Comparison of ENCODE assay signal across 8 cellular contexts in the genomic region with DNA sequence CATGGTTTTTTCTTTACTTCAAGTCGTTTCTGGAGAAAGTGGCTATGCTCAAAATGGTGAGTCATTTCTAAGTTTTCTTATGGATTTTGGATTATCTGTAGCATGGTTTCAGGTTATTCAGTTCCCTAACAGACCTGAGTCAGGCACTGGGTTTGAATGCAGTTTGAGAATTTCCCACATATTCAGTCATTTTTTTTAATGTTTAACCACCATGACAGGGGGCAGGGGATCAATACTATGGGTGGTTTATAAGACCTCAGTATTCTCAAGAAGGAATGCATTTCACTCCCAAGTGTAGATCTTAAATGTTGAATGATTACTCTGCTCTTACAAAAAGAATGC. TPM values are rescaled to one million over a fixed set of nuclear protein-coding genes. Genes with fewer than 3 reads are reported as not detected.
A peak's percentile ranks its signal among the peaks of the same experiment; 100 is the strongest.
DNase-seq lines count a peak whose midpoint lies in the region; ATAC-seq, FAIRE-seq and TF ChIP-seq lines count a peak whose summit lies in the region.

No MANE protein-coding gene starts in this region.

- no peaks in the 10 kb centered on the region for H3K9me3 ChIP-seq in aorta (ENCODE audit: control insufficient read depth, low read length)

- in situ Hi-C loops in GM13977 (cut with MboI; ENCODE audit: low pct_unique_long_range_greater_than_20kb, low sequenced_read_pairs, unreplicated experiment), result no loop called here

- no peak overlapping the region for H3K27ac ChIP-seq in aorta (ENCODE audit: low read depth in 1 of 2, low read length in 2 of 2)

- H3K4me1 ChIP-seq in aorta (ENCODE audit: control insufficient read depth in 1 of 2, insufficient read depth in 2 of 2, low read length in 2 of 2), result no peaks in the 10 kb centered on the region

- no peaks in the 10 kb centered on the region for H3K36me3 ChIP-seq in bronchial epithelial cell (ENCODE audit: control insufficient read depth, insufficient read depth, low read length)
- no peaks in the 10 kb centered on the region for H3K36me3 ChIP-seq in aorta (ENCODE audit: control insufficient read depth in 1 of 2, insufficient read depth in 2 of 2, low read length in 1 of 2)

- no peaks in the 10 kb centered on the region for H3K27me3 ChIP-seq in bronchial epithelial cell (ENCODE audit: control insufficient read depth, insufficient read depth, low read length)
- no peaks in the 10 kb centered on the region for H3K27me3 ChIP-seq in aorta (ENCODE audit: control insufficient read depth in 1 of 2, insufficient read depth in 2 of 2, low read length in 1 of 2)

- no peak for FAIRE-seq in bronchial epithelial cell (lab: Jason Lieb, UNC)

- WGBS in aorta, 2 donors, result 36 to 39% methylated on average over 1 of the region's 1 CpG

- DNase-seq in ELR (ENCODE audit: low read depth), result peak; percentile 71
- DNase-seq in HS-5 (ENCODE audit: low read depth), result peak; percentile 38
- peak; percentile 53 for DNase-seq in bronchial epithelial cell (ENCODE audit: low read depth)
- peak; percentile 9 for DNase-seq in renal cortical epithelial cell (ENCODE audit: low read depth)
- DNase-seq in GM13977 (ENCODE audit: low spot score), result no peak
- DNase-seq in aorta, result no peak
- DNase-seq in stimulated activated naive CD4-positive, alpha-beta T cell treated with Interleukin-2 at 50 U/mL for 16 hours (lab: John Stamatoyannopoulos, UW), result no peak
- DNase-seq in mucosa of gallbladder (ENCODE audit: low spot score), result no peak

- H3K4me3 ChIP-seq in bronchial epithelial cell (ENCODE audit: low read depth, low read length) (no peak overlapping the region), aorta (ENCODE audit: low read length in 2 of 2) (no peak overlapping the region)

- no peak for ATAC-seq in aorta (ENCODE audit: low FRiP score)

- no peak for TF ChIP-seq CTCF in bronchial epithelial cell (IDR thresholded peaks at IDR 0.05; ENCODE audit: insufficient read depth, low read length, severe bottlenecking)
- no peak for TF ChIP-seq CTCF in GM13977 (IDR thresholded peaks at IDR 0.05; ENCODE audit: extremely low read depth, insufficient read depth, missing control alignments)

- intact Hi-C loops in aorta (cut with DNase I), result no loop called here

RNA-seq across cellular contexts. Expression of gene IL7R, which starts 0.3 kb away (rescaled TPM):
- total RNA-seq in bronchial epithelial cell (0.26 TPM in 1 of 2 replicates, not detected in the other), renal cortical epithelial cell (0.05 and 4.9 TPM in 2 replicates), aorta (1 to 10 TPM; 6.8 to 8.6 TPM), mucosa of gallbladder (34.0 TPM)
- polyA plus RNA-seq in aorta, result 1 to 10 TPM in 1 of 2 donors, under 1 TPM in 1; 0.56 to 2.3 TPM

Comparison
In these comparisons a context has a peak if more than half of its experiments do, and no peak if none do; other contexts are left out.
1. DNase-seq: peak in ELR (single experiment), HS-5 (single experiment), bronchial epithelial cell (single experiment) and renal cortical epithelial cell (single experiment); none in GM13977 (single experiment), aorta (0 of 2), stimulated activated naive CD4-positive, alpha-beta T cell treated with Interleukin-2 at 50 U/mL for 16 hours (single experiment) and mucosa of gallbladder (single experiment).